ENCODE assay signal across 8 cellular contexts in the genomic region with DNA sequence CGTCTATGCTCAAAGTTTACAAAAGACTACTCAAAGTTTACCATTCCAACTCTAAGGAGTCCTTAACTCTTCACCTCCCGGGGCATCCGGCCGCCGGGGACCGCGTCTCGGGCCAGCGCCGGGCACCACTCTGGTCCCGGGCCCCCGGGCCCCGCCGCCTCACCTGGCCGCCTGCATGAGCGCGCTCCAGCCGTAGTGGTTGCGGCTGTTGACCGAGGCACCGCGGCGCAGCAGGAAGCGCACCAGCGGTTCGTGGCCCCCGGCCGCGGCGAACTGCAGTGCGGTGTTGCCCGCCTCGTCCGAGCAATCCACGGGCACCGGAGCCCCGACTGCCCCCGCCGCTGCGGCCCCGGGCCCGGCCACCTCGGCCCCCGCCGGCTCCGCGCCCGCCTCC. TPM values are rescaled to one million over a fixed set of nuclear protein-coding genes. Genes with fewer than 3 reads are reported as not detected.
DNase-seq lines count a peak whose midpoint lies in the region; ATAC-seq, FAIRE-seq and TF ChIP-seq lines count a peak whose summit lies in the region.

No MANE protein-coding gene starts in this region.

- H3K4me2 ChIP-seq in GM23338 (peak overlapping the region; percentile 90), K562 (ENCODE audit: insufficient read depth, low read length) (peak overlapping the region; percentile 83)

- H3K9ac ChIP-seq in K562 (ENCODE audit: insufficient read depth in 1 of 2, low read depth in 2 of 2, low read length in 2 of 2), result peak overlapping the region; percentile 70 to 89

- CTCF ChIA-PET in K562 (lab: Yijun Ruan, JAX; ENCODE audit: low intra/inter-chr PET ratio), result interaction anchor here (1.3 kb wide), 1 partner anchor 873 kb away, joined by 3 read pairs; no protein-coding TSS in a partner anchor

- no peak for TF ChIP-seq EP300 in K562 (IDR thresholded peaks at IDR 0.05; ENCODE audit: low read length)

- no peak overlapping the region for H3K27ac ChIP-seq in GM23338 (ENCODE audit: low read depth)
- peak overlapping the region; percentile 60 for H3K27ac ChIP-seq in K562 (ENCODE audit: extremely low read depth, low read depth, low read length)

- H3K79me2 ChIP-seq in GM23338 (replicated peaks; ENCODE audit: insufficient read depth) (peaks cover 36% of the 10 kb centered on the region), K562 (ENCODE audit: control insufficient read depth, insufficient read depth, low read length) (peaks cover 46% of the 10 kb centered on the region)

- H3F3A ChIP-seq in GM23338 (replicated peaks; ENCODE audit: low read depth), result peaks cover 5% of the 10 kb centered on the region; the same call in 1 of the 2 replicates

- POLR2A ChIA-PET in K562 (lab: Yijun Ruan, JAX), result interaction anchor here (2.1 kb wide), 1 partner anchor 12 kb away, joined by 5 read pairs; no protein-coding TSS in a partner anchor

- H3K27me3 Mint-ChIP-seq in GM23338 (ENCODE audit: insufficient read depth, low read depth, poor library complexity), result peaks cover 7% of the 10 kb centered on the region
- no peaks in the 10 kb centered on the region for H3K27me3 Mint-ChIP-seq in stimulated activated naive CD8-positive, alpha-beta T cell treated with anti-CD3 and anti-CD28 coated beads, Interleukin-15, amount 100 ng/mL, for 72 hours

- peaks cover 12% of the 10 kb centered on the region; the same call in 2 of the 3 replicates for H3K9me3 Mint-ChIP-seq in GM23338
- peaks cover 10 to 14% of the 10 kb centered on the region in 2 donors for H3K9me3 Mint-ChIP-seq in stimulated activated naive CD8-positive, alpha-beta T cell treated with anti-CD3 and anti-CD28 coated beads, Interleukin-15, amount 100 ng/mL, for 72 hours

- no peak for TF ChIP-seq RAD21 in K562 (CRISPR knock-in tag; conservative IDR thresholded peaks at IDR 0.05 in 1 of 2, IDR thresholded peaks at IDR 0.05 in 1 of 2)

- ATAC-seq in GM23338 (peak; percentile 25), K562 (peak; percentile 53), HG03565 (IDR thresholded peaks at IDR 0.05; ENCODE audit: unreplicated experiment) (no peak)
- ATAC-seq in stimulated activated naive CD8-positive, alpha-beta T cell treated with anti-CD3 and anti-CD28 coated beads, Interleukin-15, amount 100 ng/mL, for 72 hours, result peak; percentile 55

- H3K4me1 ChIP-seq in GM23338 (ENCODE audit: insufficient read depth) (peaks cover 37% of the 10 kb centered on the region; the same call in 1 of the 2 replicates), K562 (replicated peaks in 1 of 2; ENCODE audit: control insufficient read depth in 2 of 2, insufficient read depth in 2 of 2, low read length in 2 of 2) (peaks cover 31 to 33% of the 10 kb centered on the region in 2 experiments; a peak in 4 of 5 replicates)

- intact Hi-C loops in K562 (cut with micrococcal nuclease), result loop anchor here (5.0 kb wide), 1 partner anchor 36 kb away; no protein-coding TSS in a partner anchor

- H4K20me1 ChIP-seq in GM23338 (replicated peaks; ENCODE audit: insufficient read depth), result peaks cover 14% of the 10 kb centered on the region
- H4K20me1 ChIP-seq in K562 (replicated peaks; ENCODE audit: control insufficient read depth, insufficient read depth, low read length), result peaks cover 18% of the 10 kb centered on the region; the same call in 1 of the 2 replicates

- no peak overlapping the region for H3K27ac Mint-ChIP-seq in GM23338
- H3K27ac Mint-ChIP-seq in stimulated activated naive CD8-positive, alpha-beta T cell treated with anti-CD3 and anti-CD28 coated beads, Interleukin-15, amount 100 ng/mL, for 72 hours, result no peak overlapping the region

- 0 out of 2 replicates have a peak, but pooled peaks cover 5% of the 10 kb centered on the region for H3K36me3 ChIP-seq in GM23338 (ENCODE audit: insufficient read depth)
- H3K36me3 ChIP-seq in K562 (ENCODE audit: control insufficient read depth, insufficient read depth, low read length), result peaks cover 30% of the 10 kb centered on the region; the same call in 2 of the 3 replicates

- H3K36me3 Mint-ChIP-seq in GM23338 (ENCODE audit: low read depth), result peaks cover 6% of the 10 kb centered on the region; the same call in 2 of the 3 replicates

- in situ Hi-C loops in K562 (cut with MboI), result loop anchor here (25.0 kb wide), 1 partner anchor 884 kb away; a partner anchor contains a TSS

- 0% methylated on average over 15 of the region's 48 CpGs for WGBS in K562 (ENCODE audit: insufficient coverage, low coverage, missing lambda C conversion rate)

- BruUV-seq in K562 (replicated peaks; lab: Mats Ljungman, UMichigan), result no TSS peak

- TF ChIP-seq POLR2A in K562 (conservative IDR thresholded peaks at IDR 0.05), result no peak

- peak overlapping the region; percentile 59 for H3K4me3 ChIP-seq in GM12864 (ENCODE audit: low read depth, low read length)
- peak overlapping the region; percentile 71 for H3K4me3 ChIP-seq in GM23338
- H3K4me3 ChIP-seq in K562, result peak overlapping the region; percentile 66

- H2AFZ ChIP-seq in GM23338 (no peak overlapping the region; the same call in 1 of the 2 replicates), K562 (ENCODE audit: low read depth, low read length) (peak overlapping the region; percentile 41; the same call in 1 of the 2 replicates)

- peaks cover 12% of the 10 kb centered on the region for H3K9me1 ChIP-seq in K562 (ENCODE audit: control insufficient read depth, insufficient read depth, low read length)

- H3K27me3 ChIP-seq in GM23338 (ENCODE audit: insufficient read depth) (peaks cover 8% of the 10 kb centered on the region; the same call in 1 of the 2 replicates), K562 (ENCODE audit: control insufficient read depth in 2 of 2, insufficient read depth in 2 of 2, low read length in 2 of 2) (no peaks in the 10 kb centered on the region)

- peaks cover 5% of the 10 kb centered on the region for H3K9me2 ChIP-seq in GM23338 (ENCODE audit: insufficient read depth)

- no peaks in the 10 kb centered on the region; the same call in 1 of the 2 replicates for H3K9me3 ChIP-seq in K562 (replicated peaks; ENCODE audit: control insufficient read depth, insufficient read depth, low read depth, low read length)

- peak overlapping the region; percentile 73 for H3K4me3 Mint-ChIP-seq in GM23338
- peak overlapping the region; percentile 70 to 79 for H3K4me3 Mint-ChIP-seq in stimulated activated naive CD8-positive, alpha-beta T cell treated with anti-CD3 and anti-CD28 coated beads, Interleukin-15, amount 100 ng/mL, for 72 hours

- TF ChIP-seq CTCF in GM12864 (IDR thresholded peaks at IDR 0.05; ENCODE audit: low read depth, low read length, missing control alignments) (no peak), GM23338 (conservative IDR thresholded peaks at IDR 0.05; ENCODE audit: low read depth in 2 of 2) (no peak), K562 (IDR thresholded peaks at IDR 0.05 in 2 of 3, conservative IDR thresholded peaks at IDR 0.05 in 1 of 3; ENCODE audit: insufficient read depth in 2 of 3, low read depth in 1 of 3, low read length in 3 of 3) (no peak)

- peaks cover 49% of the 10 kb centered on the region for H3K4me1 Mint-ChIP-seq in GM23338
- peaks cover 37% of the 10 kb centered on the region for H3K4me1 Mint-ChIP-seq in stimulated activated naive CD8-positive, alpha-beta T cell treated with anti-CD3 and anti-CD28 coated beads, Interleukin-15, amount 100 ng/mL, for 72 hours

- FAIRE-seq in K562 (lab: Jason Lieb, UNC), result no peak

- DNase-seq in GM12864 (ENCODE audit: low read depth), result no peak
- peak; percentile 60 for DNase-seq in GM23338 (ENCODE audit: low spot score)
- peak; percentile 43 for DNase-seq in NAMALWA (ENCODE audit: low spot score)
- peak in 2 of 4 experiments; percentile 34 to 58 for DNase-seq in K562 (ENCODE audit: extremely low read depth in 1 of 4, low spot score in 3 of 4)
- DNase-seq in left kidney (ENCODE audit: low read depth, low spot score), result peak; percentile 77
- peak in 1 of 2 donors; percentile 31 for DNase-seq in stimulated activated naive CD8-positive, alpha-beta T cell treated with anti-CD3 and anti-CD28 coated beads, Interleukin-15, amount 100 ng/mL, for 72 hours
- no peak for DNase-seq in amniotic stem cell (lab: John Stamatoyannopoulos, UW)

RNA-seq across cellular contexts. Expression of a gene that starts 0.4 kb away (rescaled TPM):
- total RNA-seq in GM23338 (2014; rRNA removed; shearing (Covaris generic)), result 35.4 and 59.0 TPM in 2 replicates
- polyA plus RNA-seq in GM23338 (2016; fragmentation: Nextera tagmentation; extraction: Ambion mirVana) (36.9 and 42.9 TPM in 2 replicates), K562 (2011; rRNA removed) (46.5 and 50.7 TPM in 2 replicates), K562 (2014; fragmentation: Illumina TruSeq; extraction: Trizol) (36.9 and 41.8 TPM in 2 replicates), K562 (2014; fragmentation: Nextera tagmentation; extraction: Ambion mirVana) (10 to 100 TPM in 1 of 2 experiments, 1 to 10 TPM in 1; 9.9 to 11.8 TPM), K562 (2014; rRNA removed) (68.8 and 74.3 TPM in 2 replicates)
- 68.9 and 115 TPM in 2 replicates for total RNA-seq in K562 (2011; cell fraction: chromatin; rRNA removed; ENCODE audit: low replicate concordance)
- total RNA-seq in K562 (2011; cell fraction: nucleolus; rRNA removed), result 69.9 and 73.9 TPM in 2 replicates
- total RNA-seq in K562 (2011; cell fraction: nucleoplasm; rRNA removed), result 65.8 and 76.9 TPM in 2 replicates
- total RNA-seq in K562 (2014; rRNA removed) (46.3 and 64.7 TPM in 2 replicates), K562 (2014; rRNA removed; fragmentation: Illumina TruSeq; extraction: Trizol) (25.4 and 28.5 TPM in 2 replicates), K562 (2015; rRNA removed; fragmentation: Illumina TruSeq; extraction: Trizol) (30.1 and 31.9 TPM in 2 replicates), K562 (2021) (72.2 and 74.5 TPM in 2 replicates)
- polyA plus RNA-seq in K562 (2011; cell fraction: cytosol; rRNA removed), result 43.5 and 86.7 TPM in 2 replicates
- polyA plus RNA-seq in K562 (2011; cell fraction: nucleus; rRNA removed), result 120 and 181 TPM in 2 replicates
- 43.7 and 44.2 TPM in 2 replicates for polyA plus RNA-seq in K562 (2012)
- polyA minus RNA-seq in K562 (2011; rRNA and poly(A)+ RNA removed), result 27.0 and 35.5 TPM in 2 replicates
- 29.9 and 31.2 TPM in 2 replicates for polyA minus RNA-seq in K562 (2011; cell fraction: cytosol; rRNA and poly(A)+ RNA removed)
- 31.0 and 35.3 TPM in 2 replicates for polyA minus RNA-seq in K562 (2011; cell fraction: nucleus; rRNA and poly(A)+ RNA removed)

RNA-seq across cellular contexts. Expression of a gene that starts 11.5 kb away (rescaled TPM):
- total RNA-seq in GM23338 (2014; rRNA removed; shearing (Covaris generic)), result 23.6 and 27.5 TPM in 2 replicates
- polyA plus RNA-seq in GM23338 (2016; fragmentation: Nextera tagmentation; extraction: Ambion mirVana), result 14.0 and 14.6 TPM in 2 replicates
- 99.2 and 173 TPM in 2 replicates for total RNA-seq in K562 (2011; cell fraction: chromatin; rRNA removed; ENCODE audit: low replicate concordance)
- total RNA-seq in K562 (2011; cell fraction: nucleolus; rRNA removed), result 75.7 and 81.2 TPM in 2 replicates
- total RNA-seq in K562 (2011; cell fraction: nucleoplasm; rRNA removed), result 101 and 122 TPM in 2 replicates
- total RNA-seq in K562 (2014; rRNA removed), result 36.3 and 39.1 TPM in 2 replicates
- 44.2 and 51.1 TPM in 2 replicates for total RNA-seq in K562 (2014; rRNA removed; fragmentation: Illumina TruSeq; extraction: Trizol)
- 43.6 and 46.8 TPM in 2 replicates for total RNA-seq in K562 (2015; rRNA removed; fragmentation: Illumina TruSeq; extraction: Trizol)
- total RNA-seq in K562 (2021), result 38.1 and 39.3 TPM in 2 replicates
- polyA plus RNA-seq in K562 (2011; rRNA removed), result 82.9 and 86.6 TPM in 2 replicates
- polyA plus RNA-seq in K562 (2011; cell fraction: cytosol; rRNA removed), result 28.4 and 41.1 TPM in 2 replicates
- 163 and 207 TPM in 2 replicates for polyA plus RNA-seq in K562 (2011; cell fraction: nucleus; rRNA removed)
- polyA plus RNA-seq in K562 (2012), result 37.8 and 58.5 TPM in 2 replicates
- 42.4 and 45.3 TPM in 2 replicates for polyA plus RNA-seq in K562 (2014; fragmentation: Illumina TruSeq; extraction: Trizol)
- 10 to 100 TPM; 29.7 to 33.7 TPM for polyA plus RNA-seq in K562 (2014; fragmentation: Nextera tagmentation; extraction: Ambion mirVana)
- polyA plus RNA-seq in K562 (2014; rRNA removed), result 45.6 and 49.4 TPM in 2 replicates
- polyA minus RNA-seq in K562 (2011; rRNA and poly(A)+ RNA removed), result 35.3 and 36.9 TPM in 2 replicates
- 12.0 and 15.8 TPM in 2 replicates for polyA minus RNA-seq in K562 (2011; cell fraction: cytosol; rRNA and poly(A)+ RNA removed)
- polyA minus RNA-seq in K562 (2011; cell fraction: nucleus; rRNA and poly(A)+ RNA removed), result 32.7 and 49.1 TPM in 2 replicates

Comparison
In these comparisons a context has a peak if more than half of its experiments do, and no peak if none do; other contexts are left out.
1. DNase-seq: peak in GM23338 (single experiment), NAMALWA (single experiment) and left kidney (single experiment); none in GM12864 (single experiment) and amniotic stem cell (single experiment).
2. Peak in every context shown above with its lines, with median percentiles within 50 percentile points of each other: H3K4me3 ChIP-seq.